34 cellular contexts compared by ENCODE assay signal in genomic region chr1:89331890-89332289, GRCh38. TPM values are rescaled to one million over a fixed set of nuclear protein-coding genes. Genes with fewer than 3 reads are reported as not detected.
"Had no signal": no experiment of that assay in that cellular context is flagged by ENCODE, and none has a peak within 500 bp of the region (broad histone marks: within the 10 kb centered on the region; RNA-seq: fewer than 3 reads in every experiment).

No MANE protein-coding gene starts in this region.

- H3K27ac ChIP-seq: adrenal gland, body of pancreas, breast epithelium, Peyer's patch, SJCRH30, WERI-Rb-1 had no signal

- FAIRE-seq: astrocyte had no signal

- H3K4me3 ChIP-seq: adrenal gland, body of pancreas, breast epithelium, MG63, Peyer's patch, SJCRH30 had no signal

- DNase-seq: activated CD4-positive, alpha-beta T cell treated with anti-CD3 and anti-CD28 coated beads, Interleukin-2, amount 10 ng/mL, durations not matched to agents 24 days and 14 days; activated CD4-positive, alpha-beta T cell treated with anti-CD3 and anti-CD28 coated beads, Interleukin-2, amount 50 U/mL, for 4 hours; activated CD8-positive, alpha-beta T cell treated with anti-CD3 and anti-CD28 coated beads for 36 hours; activated effector memory CD4-positive, alpha-beta T cell treated with anti-CD3 and anti-CD28 coated beads, Interleukin-2, amount 50 U/mL, for 16 hours; activated naive CD4-positive, alpha-beta T cell treated with Interleukin-2 at 50 U/mL for 16 hours; activated T-cell treated with anti-CD3 and anti-CD28 coated beads, Interleukin-2, amount 50 U/mL, for 1 hour; activated T-cell treated with anti-CD3 and anti-CD28 coated beads, Interleukin-2, amount 50 U/mL, for 72 hours; adrenal gland; body of pancreas; Kasumi-1; KG1; MG63; NCI-H1048; NCI-H1105 treated with DMSO at 0.1 percent for 48 hours; NCI-H1436; NCI-H1694; NCI-H1930; NCI-H2081 treated with DMSO at 0.1 percent for 48 hours; NCI-H226; NCI-H446 treated with DMSO at 0.1 percent for 48 hours; NCI-H524; Peyer's patch; SHP77; SJCRH30; SW 1271; T-helper 1 cell; T-helper 2 cell; T1000; WERI-Rb-1 had no signal

- H3K4me1 ChIP-seq: adrenal gland, body of pancreas, breast epithelium, Peyer's patch, SJCRH30 had no signal

- H3K36me3 ChIP-seq: adrenal gland, breast epithelium, MG63, Peyer's patch, SJCRH30, WERI-Rb-1 had no signal

- ATAC-seq: activated CD8-positive, alpha-beta T cell treated with anti-CD3 and anti-CD28 coated beads for 36 hours; activated naive CD4-positive, alpha-beta T cell treated with anti-CD3 and anti-CD28 coated beads, Interleukin-2, amount 50 U/mL, for 72 hours; activated T-cell treated with anti-CD3 and anti-CD28 coated beads, Interleukin-2, amount 50 U/mL, for 72 hours; activated T-helper 17 cell treated with anti-CD3 and anti-CD28 coated beads, Interleukin-2, amount 50 U/mL, for 72 hours; body of pancreas had no signal

- H3K9me3 ChIP-seq: adrenal gland, body of pancreas, breast epithelium, MG63, Peyer's patch, SJCRH30 had no signal

- H3K27me3 ChIP-seq: adrenal gland, body of pancreas, breast epithelium, MG63, Peyer's patch, SJCRH30 had no signal

RNA-seq across cellular contexts. Expression of gene GBP6, which starts 32.0 kb away (rescaled TPM):
- total RNA-seq: body of pancreas, cardiac septum, Peyer's patch, SJCRH30 had no signal
